8 cellular contexts compared by ENCODE assay signal in genomic region chr12:120229583-120230325, GRCh38. TPM values are rescaled to one million over a fixed set of nuclear protein-coding genes. Genes with fewer than 3 reads are reported as not detected.
A peak's percentile ranks its signal among the peaks of the same experiment; 100 is the strongest.
DNase-seq lines count a peak whose midpoint lies in the region; ATAC-seq and TF ChIP-seq lines count a peak whose summit lies in the region.

No MANE protein-coding gene starts in this region.

- H3K36me3 Mint-ChIP-seq in activated CD8-positive, alpha-beta memory T cell treated with anti-CD3 and anti-CD28 coated beads, Interleukin-2, amount 10 ng/mL, durations not matched to agents 7 days and 5 days = peaks cover 6% of the 10 kb centered on the region

- TF ChIP-seq CTCF in ascending aorta (IDR thresholded peaks at IDR 0.05) = no peak
- no peak for TF ChIP-seq CTCF in tibial nerve (IDR thresholded peaks at IDR 0.05)

- intact Hi-C loops in ascending aorta (cut with DNase I) (no loop called here), left colon (cut with DNase I, micrococcal nuclease) (loop anchor here in 1 of 2 donors (5.0 kb wide), 1 partner anchor 38 kb away; the partner anchor contains the start of gene PXN)

- no peak for TF ChIP-seq EP300 in tibial nerve (IDR thresholded peaks at IDR 0.05)

- no peak for DNase-seq in activated CD8-positive, alpha-beta memory T cell treated with anti-CD3 and anti-CD28 coated beads, Interleukin-2, amount 10 ng/mL, durations not matched to agents 7 days and 5 days
- DNase-seq in activated CD8-positive, alpha-beta memory T cell treated with anti-CD3 and anti-CD28 coated beads, Interleukin-2, amount 50 U/mL, for 4 hours = no peak
- DNase-seq in ascending aorta (ENCODE audit: low spot score in 2 of 2) (no peak), left colon (peak; percentile 66 to 70), tibial nerve (ENCODE audit: low spot score in 2 of 2) (no peak), activated gamma-delta T cell (lab: John Stamatoyannopoulos, UW) (no peak), MV-4-11 (lab: John Stamatoyannopoulos, UW) (no peak)

- H3K4me1 ChIP-seq in ascending aorta = peaks cover 51 to 77% of the 10 kb centered on the region in 2 donors
- peaks cover 0 to 100% (median 92%) of the 10 kb centered on the region in 4 donors for H3K4me1 ChIP-seq in tibial nerve

- H3K4me3 ChIP-seq in ascending aorta (peak overlapping the region in 1 of 2 donors; percentile 3), tibial nerve (peak overlapping the region in 3 of 4 donors; percentile 1 to 13 (median 4))

- no peak for TF ChIP-seq POLR2A in tibial nerve (IDR thresholded peaks at IDR 0.05)

- no peak for ATAC-seq in activated CD8-positive, alpha-beta memory T cell treated with anti-CD3 and anti-CD28 coated beads, Interleukin-2, amount 10 ng/mL, durations not matched to agents 7 days and 5 days
- peak; percentile 25 for ATAC-seq in left colon
- ATAC-seq in GM18909 (IDR thresholded peaks at IDR 0.05; ENCODE audit: poor library complexity, unreplicated experiment) = no peak

- WGBS in tibial nerve, 2 donors = 61 to 62% methylated on average over 10 to 11 of the region's 11 CpGs

- H3K4me1 Mint-ChIP-seq in activated CD8-positive, alpha-beta memory T cell treated with anti-CD3 and anti-CD28 coated beads, Interleukin-2, amount 10 ng/mL, durations not matched to agents 7 days and 5 days = peaks cover 87% of the 10 kb centered on the region

- H3K9me3 ChIP-seq in ascending aorta (no peaks in the 10 kb centered on the region), tibial nerve (no peaks in the 10 kb centered on the region)

- H3K27me3 Mint-ChIP-seq in activated CD8-positive, alpha-beta memory T cell treated with anti-CD3 and anti-CD28 coated beads, Interleukin-2, amount 10 ng/mL, durations not matched to agents 7 days and 5 days = no peaks in the 10 kb centered on the region

- no peak overlapping the region for H3K4me3 Mint-ChIP-seq in activated CD8-positive, alpha-beta memory T cell treated with anti-CD3 and anti-CD28 coated beads, Interleukin-2, amount 10 ng/mL, durations not matched to agents 7 days and 5 days

- no peaks in the 10 kb centered on the region for H3K9me3 Mint-ChIP-seq in activated CD8-positive, alpha-beta memory T cell treated with anti-CD3 and anti-CD28 coated beads, Interleukin-2, amount 10 ng/mL, durations not matched to agents 7 days and 5 days (ENCODE audit: low read depth)

- H3K27me3 ChIP-seq in ascending aorta (no peaks in the 10 kb centered on the region), tibial nerve (no peaks in the 10 kb centered on the region)

- peak overlapping the region; percentile 90 for H3K27ac Mint-ChIP-seq in activated CD8-positive, alpha-beta memory T cell treated with anti-CD3 and anti-CD28 coated beads, Interleukin-2, amount 10 ng/mL, durations not matched to agents 7 days and 5 days

- CTCF ChIA-PET in activated CD8-positive, alpha-beta memory T cell treated with anti-CD3 and anti-CD28 coated beads, Interleukin-2, amount 10 ng/mL, durations not matched to agents 7 days and 5 days (lab: Charles Lee) = interaction anchor here (0.6 to 15.1 kb wide), 9 partner anchors 9 to 73 kb away, joined by 3 to 768 read pairs (median 7); partner anchors contain the start of genes PXN, RNU4-2, RPLP0 and SIRT4

- H3K27ac ChIP-seq in ascending aorta (peak overlapping the region; percentile 89 to 90), tibial nerve (peak overlapping the region; percentile 62 to 98 (median 85))

- H3K36me3 ChIP-seq in ascending aorta (peaks cover 11 to 13% of the 10 kb centered on the region in 2 donors), tibial nerve (peaks cover 0 to 10% (median 4%) of the 10 kb centered on the region in 3 donors)

RNA-seq across cellular contexts. Expression of gene RPLP0, which starts 28.8 kb away (rescaled TPM):
- 1,000 to 10,000 TPM; 1,755 to 2,356 TPM for total RNA-seq in activated CD8-positive, alpha-beta memory T cell treated with anti-CD3 and anti-CD28 coated beads, Interleukin-2, amount 10 ng/mL, durations not matched to agents 7 days and 5 days
- total RNA-seq in ascending aorta = 2,244 TPM
- total RNA-seq in left colon = 1,000 to 10,000 TPM; 1,414 to 1,580 TPM
- 1,000 to 10,000 TPM; 1,234 to 2,921 (median 1,418) TPM for total RNA-seq in tibial nerve

RNA-seq across cellular contexts. Expression of gene GCN1, which starts 35.2 kb away (rescaled TPM):
- 100 to 1,000 TPM; 126 to 151 TPM for total RNA-seq in activated CD8-positive, alpha-beta memory T cell treated with anti-CD3 and anti-CD28 coated beads, Interleukin-2, amount 10 ng/mL, durations not matched to agents 7 days and 5 days
- total RNA-seq in ascending aorta = 49.0 TPM
- 10 to 100 TPM; 61.3 to 78.8 TPM for total RNA-seq in left colon
- total RNA-seq in tibial nerve = 100 to 1,000 TPM in 2 of 4 donors, 10 to 100 TPM in 2; 44.6 to 138 (median 106) TPM

RNA-seq across cellular contexts. Expression of gene PXN, which starts 35.8 kb away (rescaled TPM):
- total RNA-seq in activated CD8-positive, alpha-beta memory T cell treated with anti-CD3 and anti-CD28 coated beads, Interleukin-2, amount 10 ng/mL, durations not matched to agents 7 days and 5 days = 100 to 1,000 TPM in 1 of 2 experiments, 10 to 100 TPM in 1; 69.3 to 146 TPM
- 282 TPM for total RNA-seq in ascending aorta
- total RNA-seq in left colon = 100 to 1,000 TPM; 161 to 164 TPM
- 100 to 1,000 TPM; 217 to 428 (median 330) TPM for total RNA-seq in tibial nerve

Comparison
In these comparisons a context has a peak if more than half of its experiments do, and no peak if none do; other contexts are left out.
1. DNase-seq: peak in left colon (2 of 2); none in activated CD8-positive, alpha-beta memory T cell treated with anti-CD3 and anti-CD28 coated beads, Interleukin-2, amount 10 ng/mL, durations not matched to agents 7 days and 5 days (single experiment), activated CD8-positive, alpha-beta memory T cell treated with anti-CD3 and anti-CD28 coated beads, Interleukin-2, amount 50 U/mL, for 4 hours (single experiment), ascending aorta (0 of 2), tibial nerve (0 of 2), activated gamma-delta T cell (single experiment) and MV-4-11 (single experiment).